Comparison of ENCODE assay signal across 15 cellular contexts in genomic region chr17:4394208-4395110, GRCh38. TPM values are rescaled to one million over a fixed set of nuclear protein-coding genes. Genes with fewer than 3 reads are reported as not detected.
DNase-seq lines count a peak whose midpoint lies in the region; ATAC-seq and TF ChIP-seq lines count a peak whose summit lies in the region.
"Had no signal": no experiment of that assay in that cellular context is flagged by ENCODE, and none has a peak within 500 bp of the region (broad histone marks: within the 10 kb centered on the region; RNA-seq: fewer than 3 reads in every experiment).

No MANE protein-coding gene starts in this region.

- intact Hi-C loops in activated CD8-positive, alpha-beta T cell treated with anti-CD3 and anti-CD28 coated beads for 36 hours (cut with micrococcal nuclease) = no loop called here
- intact Hi-C loops in Right ventricle myocardium superior (cut with DNase I) = no loop called here

- H3K27ac ChIP-seq in OCI-LY3 (ENCODE audit: low read length) (no peak overlapping the region), smooth muscle cell (ENCODE audit: low read depth) (peak overlapping the region; percentile 42)
- H3K27ac ChIP-seq: adrenal gland, gastrocnemius medialis had no signal

- DNase-seq in activated CD8-positive, alpha-beta T cell treated with anti-CD3 and anti-CD28 coated beads, Interleukin-2, amount 10 ng/mL, durations not matched to agents 7 days and 5 days = no peak
- DNase-seq in activated CD8-positive, alpha-beta T cell treated with anti-CD3 and anti-CD28 coated beads for 36 hours = no peak
- no peak for DNase-seq in smooth muscle cell (lab: John Stamatoyannopoulos, UW; ENCODE audit: unreplicated experiment)
- no peak for DNase-seq in Right ventricle myocardium superior
- DNase-seq in activated T-cell treated with anti-CD3 and anti-CD28 coated beads, Interleukin-2, amount 50 U/mL, for 1 hour = no peak
- DNase-seq: adrenal gland; gastrocnemius medialis; kidney glomerular epithelial cell; MG63; Peyer's patch; stimulated activated CD8-positive, alpha-beta memory T cell treated with anti-CD3 and anti-CD28 coated beads, Interleukin-4, amount 100 ng/mL, for 48 hours had no signal

- no peak overlapping the region for H3K4me3 Mint-ChIP-seq in activated CD8-positive, alpha-beta T cell treated with anti-CD3 and anti-CD28 coated beads, Interleukin-2, amount 10 ng/mL, durations not matched to agents 7 days and 5 days
- no peak overlapping the region for H3K4me3 Mint-ChIP-seq in activated CD8-positive, alpha-beta T cell treated with anti-CD3 and anti-CD28 coated beads for 36 hours
- H3K4me3 Mint-ChIP-seq: dendritic cell treated with granulocyte-macrophage colony-stimulating factor and Interleukin-4, amounts not matched to agents 40 ng/mL and 50 ng/mL, for 4 days had no signal

- no peaks in the 10 kb centered on the region for H3K79me2 ChIP-seq in OCI-LY3 (ENCODE audit: low read length)
- no peaks in the 10 kb centered on the region for H3K79me2 ChIP-seq in smooth muscle cell (ENCODE audit: low read depth)

- H3K4me1 ChIP-seq in OCI-LY3 (ENCODE audit: low read length) = peaks cover 49% of the 10 kb centered on the region
- H3K4me1 ChIP-seq in smooth muscle cell (ENCODE audit: low read depth) = peaks cover 13% of the 10 kb centered on the region
- H3K4me1 ChIP-seq: adrenal gland, gastrocnemius medialis had no signal

- no peaks in the 10 kb centered on the region; the same call in 1 of the 2 replicates for H3K9me3 ChIP-seq in OCI-LY3 (ENCODE audit: insufficient read depth, low read length)
- no peaks in the 10 kb centered on the region for H3K9me3 ChIP-seq in smooth muscle cell (replicated peaks; ENCODE audit: low read depth)
- H3K9me3 ChIP-seq: adrenal gland, gastrocnemius medialis, MG63, Peyer's patch had no signal

- H3K27me3 ChIP-seq in OCI-LY3 (ENCODE audit: low read depth, low read length) (peaks cover 6% of the 10 kb centered on the region; the same call in 1 of the 2 replicates), smooth muscle cell (ENCODE audit: low read depth) (peaks cover 4% of the 10 kb centered on the region)
- H3K27me3 ChIP-seq: adrenal gland, gastrocnemius medialis, MG63, Peyer's patch had no signal

- peak overlapping the region; percentile 63 for H3K4me2 ChIP-seq in OCI-LY3 (ENCODE audit: low read length)
- H3K4me2 ChIP-seq in smooth muscle cell = no peak overlapping the region

- no peak for ATAC-seq in activated CD8-positive, alpha-beta T cell treated with anti-CD3 and anti-CD28 coated beads, Interleukin-2, amount 10 ng/mL, durations not matched to agents 7 days and 5 days
- ATAC-seq in activated CD8-positive, alpha-beta T cell treated with anti-CD3 and anti-CD28 coated beads for 36 hours = no peak
- ATAC-seq in esophagus mucosa (peak; percentile 85), Right ventricle myocardium superior (ENCODE audit: poor library complexity) (no peak), GM21529 (IDR thresholded peaks at IDR 0.05; ENCODE audit: unreplicated experiment) (no peak)
- ATAC-seq: gastrocnemius medialis had no signal

- CTCF ChIA-PET in activated CD8-positive, alpha-beta T cell treated with anti-CD3 and anti-CD28 coated beads, Interleukin-2, amount 10 ng/mL, durations not matched to agents 7 days and 5 days (lab: Charles Lee) = interaction anchor here (1.9 to 2.0 kb wide), 2 partner anchors 22 to 27 kb away, joined by 4 to 5 read pairs; no protein-coding TSS in a partner anchor
- CTCF ChIA-PET in activated CD8-positive, alpha-beta T cell treated with anti-CD3 and anti-CD28 coated beads for 36 hours (lab: Charles Lee) = no interaction called here

- 77% methylated on average over 5 of the region's 5 CpGs for WGBS in smooth muscle cell (ENCODE audit: low lambda C conversion rate)

- peak overlapping the region; percentile 78 for H3K27ac Mint-ChIP-seq in activated CD8-positive, alpha-beta T cell treated with anti-CD3 and anti-CD28 coated beads, Interleukin-2, amount 10 ng/mL, durations not matched to agents 7 days and 5 days
- no peak overlapping the region for H3K27ac Mint-ChIP-seq in activated CD8-positive, alpha-beta T cell treated with anti-CD3 and anti-CD28 coated beads for 36 hours
- H3K27ac Mint-ChIP-seq: dendritic cell treated with granulocyte-macrophage colony-stimulating factor and Interleukin-4, amounts not matched to agents 40 ng/mL and 50 ng/mL, for 4 days had no signal

- H3K9me3 Mint-ChIP-seq in activated CD8-positive, alpha-beta T cell treated with anti-CD3 and anti-CD28 coated beads, Interleukin-2, amount 10 ng/mL, durations not matched to agents 7 days and 5 days (ENCODE audit: insufficient read depth) = no peaks in the 10 kb centered on the region
- H3K9me3 Mint-ChIP-seq in activated CD8-positive, alpha-beta T cell treated with anti-CD3 and anti-CD28 coated beads for 36 hours = no peaks in the 10 kb centered on the region
- H3K9me3 Mint-ChIP-seq: dendritic cell treated with granulocyte-macrophage colony-stimulating factor and Interleukin-4, amounts not matched to agents 40 ng/mL and 50 ng/mL, for 4 days had no signal

- H3K36me3 ChIP-seq in OCI-LY3 (replicated peaks; ENCODE audit: low read depth, low read length) = no peaks in the 10 kb centered on the region
- no peaks in the 10 kb centered on the region for H3K36me3 ChIP-seq in smooth muscle cell (ENCODE audit: low read depth)
- H3K36me3 ChIP-seq: adrenal gland, gastrocnemius medialis, MG63, Peyer's patch had no signal

- TF ChIP-seq CTCF in activated CD8-positive, alpha-beta T cell treated with anti-CD3 and anti-CD28 coated beads for 36 hours (IDR thresholded peaks at IDR 0.05) = no peak
- no peak for TF ChIP-seq CTCF in OCI-LY3 (IDR thresholded peaks at IDR 0.05; ENCODE audit: low read depth, low read length)
- TF ChIP-seq CTCF in smooth muscle cell (IDR thresholded peaks at IDR 0.05; ENCODE audit: borderline replicate concordance, insufficient read depth, poor library complexity, severe bottlenecking) = no peak

- no peaks in the 10 kb centered on the region for H3K36me3 Mint-ChIP-seq in activated CD8-positive, alpha-beta T cell treated with anti-CD3 and anti-CD28 coated beads, Interleukin-2, amount 10 ng/mL, durations not matched to agents 7 days and 5 days (ENCODE audit: low read depth)
- H3K36me3 Mint-ChIP-seq in activated CD8-positive, alpha-beta T cell treated with anti-CD3 and anti-CD28 coated beads for 36 hours (ENCODE audit: low read depth) = no peaks in the 10 kb centered on the region

- peaks cover 23% of the 10 kb centered on the region for H3K4me1 Mint-ChIP-seq in activated CD8-positive, alpha-beta T cell treated with anti-CD3 and anti-CD28 coated beads, Interleukin-2, amount 10 ng/mL, durations not matched to agents 7 days and 5 days (ENCODE audit: low read depth)
- H3K4me1 Mint-ChIP-seq in activated CD8-positive, alpha-beta T cell treated with anti-CD3 and anti-CD28 coated beads for 36 hours (ENCODE audit: low read depth) = peaks cover 8% of the 10 kb centered on the region

- H3K9ac ChIP-seq in OCI-LY3 (ENCODE audit: low read length) (0 out of 2 replicates have a peak overlapping the region, but pooled peaks have one; percentile 4), smooth muscle cell (ENCODE audit: low read depth) (no peak overlapping the region)

- POLR2A ChIA-PET in activated CD8-positive, alpha-beta T cell treated with anti-CD3 and anti-CD28 coated beads, Interleukin-2, amount 10 ng/mL, durations not matched to agents 7 days and 5 days (lab: Charles Lee) = interaction anchor here (0.7 to 0.8 kb wide), 2 partner anchors 27 to 69 kb away, joined by 3 read pairs; no protein-coding TSS in a partner anchor
- POLR2A ChIA-PET in activated CD8-positive, alpha-beta T cell treated with anti-CD3 and anti-CD28 coated beads for 36 hours (lab: Charles Lee) = interaction anchor here (0.7 kb wide), 1 partner anchor 236 kb away, joined by 3 read pairs; no protein-coding TSS in a partner anchor

- no peaks in the 10 kb centered on the region for H3K27me3 Mint-ChIP-seq in activated CD8-positive, alpha-beta T cell treated with anti-CD3 and anti-CD28 coated beads, Interleukin-2, amount 10 ng/mL, durations not matched to agents 7 days and 5 days (ENCODE audit: low read depth)
- H3K27me3 Mint-ChIP-seq in activated CD8-positive, alpha-beta T cell treated with anti-CD3 and anti-CD28 coated beads for 36 hours = peaks cover 2% of the 10 kb centered on the region

- peak overlapping the region; percentile 49 for H3K4me3 ChIP-seq in OCI-LY3 (ENCODE audit: low read length)
- no peak overlapping the region for H3K4me3 ChIP-seq in smooth muscle cell
- H3K4me3 ChIP-seq: adrenal gland, gastrocnemius medialis, MG63, Peyer's patch had no signal

- no peaks in the 10 kb centered on the region for H3F3A ChIP-seq in smooth muscle cell (ENCODE audit: low read depth)

- H2AFZ ChIP-seq in OCI-LY3 (ENCODE audit: low read depth, low read length) (no peak overlapping the region), smooth muscle cell (ENCODE audit: low read depth) (no peak overlapping the region)

- H4K20me1 ChIP-seq in OCI-LY3 (ENCODE audit: insufficient read depth, low read length) (no peaks in the 10 kb centered on the region), smooth muscle cell (ENCODE audit: low read depth) (no peaks in the 10 kb centered on the region)

RNA-seq across cellular contexts. Expression of gene UBE2G1, which starts 28.0 kb away (rescaled TPM):
- total RNA-seq in activated CD8-positive, alpha-beta T cell treated with anti-CD3 and anti-CD28 coated beads, Interleukin-2, amount 10 ng/mL, durations not matched to agents 7 days and 5 days = 10 to 100 TPM; 69.1 TPM
- total RNA-seq in activated CD8-positive, alpha-beta T cell treated with anti-CD3 and anti-CD28 coated beads for 36 hours = 10 to 100 TPM; 40.2 to 44.0 TPM
- total RNA-seq in esophagus mucosa = 93.4 TPM
- 62.3 and 63.7 TPM in 2 replicates for total RNA-seq in smooth muscle cell
- polyA plus RNA-seq in smooth muscle cell = 39.9 and 52.5 TPM in 2 replicates
- total RNA-seq in Right ventricle myocardium superior = 107 TPM

RNA-seq across cellular contexts. Expression of gene SPNS3, which starts 39.3 kb away (rescaled TPM):
- total RNA-seq in activated CD8-positive, alpha-beta T cell treated with anti-CD3 and anti-CD28 coated beads, Interleukin-2, amount 10 ng/mL, durations not matched to agents 7 days and 5 days = 10 to 100 TPM; 26.8 to 29.1 TPM
- 10 to 100 TPM; 24.7 to 25.7 TPM for total RNA-seq in activated CD8-positive, alpha-beta T cell treated with anti-CD3 and anti-CD28 coated beads for 36 hours
- 0.48 TPM for total RNA-seq in esophagus mucosa
- 0.09 TPM in 1 of 2 replicates, not detected in the other for total RNA-seq in smooth muscle cell
- polyA plus RNA-seq in smooth muscle cell = 1.1 TPM in 1 of 2 replicates, not detected in the other
- 0.24 TPM for total RNA-seq in Right ventricle myocardium superior
- total RNA-seq: gastrocnemius medialis had no signal

Comparison
In these comparisons a context has a peak if more than half of its experiments do, and no peak if none do; other contexts are left out.
1. RNA of gene SPNS3, which starts 39.3 kb away (total RNA-seq): 26.8 to 29.1 TPM in activated CD8-positive, alpha-beta T cell treated with anti-CD3 and anti-CD28 coated beads, Interleukin-2, amount 10 ng/mL, durations not matched to agents 7 days and 5 days and 24.7 to 25.7 TPM in activated CD8-positive, alpha-beta T cell treated with anti-CD3 and anti-CD28 coated beads for 36 hours; 0.48 TPM in esophagus mucosa (single experiment), 0.24 TPM in Right ventricle myocardium superior (single experiment) and 0.09 TPM in smooth muscle cell; every median in the first group is over 10 times any median in the second.